ENCODE assay signal across 8 cellular contexts in the genomic region with DNA sequence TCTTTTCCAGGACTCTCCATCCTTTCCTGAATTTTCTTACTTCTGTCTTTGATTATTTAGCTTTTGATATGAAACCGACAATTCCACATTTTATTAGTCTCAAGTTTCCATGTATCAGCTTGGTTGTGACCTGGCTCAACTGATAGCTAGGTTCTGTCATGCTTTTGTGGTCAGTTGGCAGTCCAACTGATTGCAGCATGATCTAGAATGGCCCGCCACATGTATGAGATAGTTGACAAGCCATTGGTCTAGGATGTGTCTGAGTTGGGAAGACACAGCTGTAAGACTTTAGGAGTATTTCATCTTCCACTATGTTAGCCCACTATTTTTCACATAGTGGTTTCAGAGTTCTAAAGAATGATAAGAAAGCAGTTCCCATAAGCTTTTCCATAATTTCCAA.
"Had no signal": no experiment of that assay in that cellular context is flagged by ENCODE, and none has a peak within 500 bp of the region (broad histone marks: within the 10 kb centered on the region; RNA-seq: fewer than 3 reads in every experiment).

No MANE protein-coding gene starts in this region.

- DNase-seq: GDM1, GF-D8 had no signal

- FAIRE-seq: G401.6, GM12878, GM12891, GM12892, GM18507, GM19239 had no signal

- ATAC-seq: GM12878 had no signal

- H3K4me3 ChIP-seq: GM12878 had no signal
